ENCODE assay signal across 1 cellular context in the genomic region with DNA sequence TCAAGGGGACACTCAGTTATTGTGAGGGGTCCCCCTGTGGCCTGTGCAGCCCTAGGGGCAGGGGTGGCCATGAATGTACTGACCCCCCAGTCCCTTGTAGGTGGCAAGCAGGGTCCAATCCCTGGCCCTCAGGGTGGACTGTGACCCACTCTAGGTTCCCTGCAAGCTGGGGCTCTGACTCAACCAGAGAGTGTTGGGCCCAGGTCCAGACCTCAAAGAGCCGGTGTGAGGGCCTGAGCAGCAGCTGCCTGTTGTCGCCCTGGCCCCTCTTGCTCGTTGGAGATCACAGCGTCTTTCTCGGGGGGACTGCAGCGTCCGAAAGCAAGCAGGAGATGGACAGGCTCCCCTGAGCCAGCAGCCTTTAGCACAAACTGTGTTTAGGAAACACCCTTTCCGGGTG.
TF ChIP-seq lines count a peak whose summit lies in the region.

No MANE protein-coding gene starts in this region.

TF ChIP-seq in IMR-90, 13 proteins besides CTCF, POLR2A, EP300 and RAD21:
- TF ChIP-seq BHLHE40 (IDR thresholded peaks at IDR 0.05; ENCODE audit: low read depth, low read length) (no peak), MAZ (IDR thresholded peaks at IDR 0.05; ENCODE audit: borderline replicate concordance, low read depth, low read length) (no peak)
TF ChIP-seq in IMR-90: peak in this region for 0.
